2 cellular contexts compared by ENCODE assay signal in the genomic region with DNA sequence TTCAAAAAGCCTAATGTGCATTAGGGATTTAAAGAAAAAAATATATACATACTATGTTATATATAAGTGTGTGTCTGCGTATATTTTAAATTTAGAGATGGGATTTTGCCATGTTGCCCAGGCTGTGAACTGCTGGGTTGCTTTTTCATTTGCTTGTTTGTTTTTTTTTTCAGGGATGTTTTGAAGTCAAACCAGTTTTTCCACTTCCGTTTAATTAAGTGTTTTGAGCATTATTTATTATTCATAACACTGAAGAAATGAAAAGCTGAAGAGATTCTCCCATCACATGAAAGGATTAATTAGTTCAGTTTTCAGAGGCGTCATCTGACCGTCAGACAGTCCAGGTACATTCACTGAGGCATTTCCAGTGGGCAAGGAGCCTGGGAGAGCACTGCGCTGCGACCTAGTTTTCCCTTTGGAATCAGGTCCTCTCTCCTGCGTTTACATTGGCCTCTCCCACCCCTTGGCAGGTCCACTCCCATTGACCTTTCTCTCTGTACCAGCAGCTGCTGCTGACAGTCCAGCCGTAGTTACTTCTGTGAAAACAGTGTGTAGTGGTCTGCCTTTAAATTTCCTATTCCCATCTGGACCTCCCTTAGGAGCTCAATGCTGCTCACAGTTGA.
TF ChIP-seq lines count a peak whose summit lies in the region.

No MANE protein-coding gene starts in this region.

TF ChIP-seq in WTC11, 78 proteins besides CTCF, POLR2A, EP300 and RAD21:
- no peak for TF ChIP-seq IRF2 (CRISPR knock-in tag; IDR thresholded peaks at IDR 0.05; ENCODE audit: borderline replicate concordance, low read depth)
- TF ChIP-seq TCF7 (CRISPR knock-in tag; IDR thresholded peaks at IDR 0.05; ENCODE audit: low read depth): no peak
- TF ChIP-seq TEAD4 (CRISPR knock-in tag; IDR thresholded peaks at IDR 0.05): no peak
- TF ChIP-seq ZNF671 (CRISPR knock-in tag; IDR thresholded peaks at IDR 0.05): no peak
- no peak for TF ChIP-seq PRRX2 (CRISPR knock-in tag; IDR thresholded peaks at IDR 0.05)
- no peak for TF ChIP-seq CREB1 (CRISPR knock-in tag; IDR thresholded peaks at IDR 0.05)
- no peak for TF ChIP-seq ETV6 (CRISPR knock-in tag; IDR thresholded peaks at IDR 0.05)
- TF ChIP-seq, protein P1, sequence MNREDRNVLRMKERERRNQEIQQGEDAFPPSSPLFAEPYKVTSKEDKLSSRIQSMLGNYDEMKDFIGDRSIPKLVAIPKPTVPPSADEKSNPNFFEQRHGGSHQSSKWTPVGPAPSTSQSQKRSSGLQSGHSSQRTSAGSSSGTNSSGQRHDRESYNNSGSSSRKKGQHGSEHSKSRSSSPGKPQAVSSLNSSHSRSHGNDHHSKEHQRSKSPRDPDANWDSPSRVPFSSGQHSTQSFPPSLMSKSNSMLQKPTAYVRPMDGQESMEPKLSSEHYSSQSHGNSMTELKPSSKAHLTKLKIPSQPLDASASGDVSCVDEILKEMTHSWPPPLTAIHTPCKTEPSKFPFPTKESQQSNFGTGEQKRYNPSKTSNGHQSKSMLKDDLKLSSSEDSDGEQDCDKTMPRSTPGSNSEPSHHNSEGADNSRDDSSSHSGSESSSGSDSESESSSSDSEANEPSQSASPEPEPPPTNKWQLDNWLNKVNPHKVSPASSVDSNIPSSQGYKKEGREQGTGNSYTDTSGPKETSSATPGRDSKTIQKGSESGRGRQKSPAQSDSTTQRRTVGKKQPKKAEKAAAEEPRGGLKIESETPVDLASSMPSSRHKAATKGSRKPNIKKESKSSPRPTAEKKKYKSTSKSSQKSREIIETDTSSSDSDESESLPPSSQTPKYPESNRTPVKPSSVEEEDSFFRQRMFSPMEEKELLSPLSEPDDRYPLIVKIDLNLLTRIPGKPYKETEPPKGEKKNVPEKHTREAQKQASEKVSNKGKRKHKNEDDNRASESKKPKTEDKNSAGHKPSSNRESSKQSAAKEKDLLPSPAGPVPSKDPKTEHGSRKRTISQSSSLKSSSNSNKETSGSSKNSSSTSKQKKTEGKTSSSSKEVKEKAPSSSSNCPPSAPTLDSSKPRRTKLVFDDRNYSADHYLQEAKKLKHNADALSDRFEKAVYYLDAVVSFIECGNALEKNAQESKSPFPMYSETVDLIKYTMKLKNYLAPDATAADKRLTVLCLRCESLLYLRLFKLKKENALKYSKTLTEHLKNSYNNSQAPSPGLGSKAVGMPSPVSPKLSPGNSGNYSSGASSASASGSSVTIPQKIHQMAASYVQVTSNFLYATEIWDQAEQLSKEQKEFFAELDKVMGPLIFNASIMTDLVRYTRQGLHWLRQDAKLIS (CRISPR knock-in tag; IDR thresholded peaks at IDR 0.05; ENCODE audit: borderline replicate concordance): no peak
- TF ChIP-seq FOXK1 (CRISPR knock-in tag; IDR thresholded peaks at IDR 0.05): no peak
- TF ChIP-seq ZNF317 (CRISPR knock-in tag; IDR thresholded peaks at IDR 0.05; ENCODE audit: borderline replicate concordance, low read depth): no peak

TF ChIP-seq in GM12891, 5 proteins besides CTCF, POLR2A, EP300 and RAD21 (continued from another document):
- TF ChIP-seq PAX5 (IDR thresholded peaks at IDR 0.05; ENCODE audit: insufficient read depth, low read length, severe bottlenecking): no peak
- TF ChIP-seq POU2F2 (IDR thresholded peaks at IDR 0.05; ENCODE audit: low read depth, low read length): no peak
- no peak for TF ChIP-seq POLR2AphosphoS5 (IDR thresholded peaks at IDR 0.05; ENCODE audit: low read depth, low read length)
- no peak for TF ChIP-seq TAF1 (IDR thresholded peaks at IDR 0.05; ENCODE audit: low read depth, low read length)
